ENCODE assay signal across 15 cellular contexts in the genomic region with DNA sequence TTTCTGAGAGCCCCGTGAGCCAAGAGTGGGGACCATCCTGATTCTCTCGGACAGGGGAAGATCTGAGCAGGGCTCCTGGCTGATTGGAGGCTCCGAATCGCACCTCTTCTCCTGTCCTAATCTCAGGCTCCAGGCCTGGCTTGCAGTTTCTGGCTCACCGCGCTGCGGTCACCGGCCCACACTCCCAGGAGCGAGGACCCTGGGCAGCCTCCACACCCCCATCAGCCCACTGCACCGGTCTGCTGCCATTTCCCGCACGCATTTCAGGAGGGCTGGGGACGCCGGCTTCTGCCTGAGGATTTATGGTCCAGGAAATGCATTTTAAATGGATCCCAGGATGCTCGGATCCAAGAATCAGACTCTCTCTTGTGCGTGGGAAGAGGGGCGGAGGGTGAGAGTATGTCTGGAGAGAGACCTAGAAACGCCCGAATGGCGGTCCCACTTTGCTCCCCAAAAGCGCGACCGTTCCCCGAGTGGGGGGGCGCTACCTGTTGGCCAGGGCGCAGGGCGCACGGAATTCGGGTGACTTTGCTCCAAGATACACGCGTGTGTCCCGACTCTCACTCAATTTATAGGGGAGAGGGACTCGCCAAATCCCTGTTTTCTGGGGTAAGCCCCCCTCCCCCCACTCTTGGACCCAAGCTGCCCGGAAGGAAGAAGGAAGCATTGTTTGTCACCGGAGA. TPM values are rescaled to one million over a fixed set of nuclear protein-coding genes. Genes with fewer than 3 reads are reported as not detected.
A peak's percentile ranks its signal among the peaks of the same experiment; 100 is the strongest.
DNase-seq lines count a peak whose midpoint lies in the region; ATAC-seq lines count a peak whose summit lies in the region.
"Had no signal": no experiment of that assay in that cellular context is flagged by ENCODE, and none has a peak within 500 bp of the region (broad histone marks: within the 10 kb centered on the region; RNA-seq: fewer than 3 reads in every experiment).

No MANE protein-coding gene starts in this region.

- CTCF ChIA-PET in T-cell (lab: Charles Lee) = no interaction called here

- H3K36me3 Mint-ChIP-seq in activated naive CD8-positive, alpha-beta T cell = no peaks in the 10 kb centered on the region
- no peaks in the 10 kb centered on the region for H3K36me3 Mint-ChIP-seq in activated naive CD8-positive, alpha-beta T cell treated with anti-CD3 and anti-CD28 coated beads, Interleukin-2, amount 50 U/mL, for 24 hours (ENCODE audit: low read depth)
- no peaks in the 10 kb centered on the region for H3K36me3 Mint-ChIP-seq in T-cell

- peak overlapping the region; percentile 75 for H3K4me3 ChIP-seq in iPS-18c (ENCODE audit: insufficient read depth, low read depth, low read length)
- H3K4me3 ChIP-seq: lung had no signal

- no peak for ATAC-seq in activated naive CD8-positive, alpha-beta T cell treated with anti-CD3 and anti-CD28 coated beads, Interleukin-2, amount 50 U/mL, for 24 hours
- no peak for ATAC-seq in T-cell (replicated peaks in 1 of 4)
- no peak for ATAC-seq in stimulated activated naive CD8-positive, alpha-beta T cell treated with anti-CD3 and anti-CD28 coated beads, Interleukin-15, amount 100 ng/mL, for 72 hours
- ATAC-seq: heart left ventricle had no signal

- H3K4me1 Mint-ChIP-seq in activated naive CD8-positive, alpha-beta T cell (ENCODE audit: low read depth) = peaks cover 13% of the 10 kb centered on the region
- peaks cover 10% of the 10 kb centered on the region for H3K4me1 Mint-ChIP-seq in activated naive CD8-positive, alpha-beta T cell treated with anti-CD3 and anti-CD28 coated beads, Interleukin-2, amount 50 U/mL, for 24 hours
- peaks cover 7 to 20% (median 14%) of the 10 kb centered on the region in 3 donors for H3K4me1 Mint-ChIP-seq in T-cell
- peaks cover 16% of the 10 kb centered on the region for H3K4me1 Mint-ChIP-seq in stimulated activated naive CD8-positive, alpha-beta T cell treated with anti-CD3 and anti-CD28 coated beads, Interleukin-15, amount 100 ng/mL, for 72 hours

- H3K27ac Mint-ChIP-seq in activated naive CD8-positive, alpha-beta T cell = no peak overlapping the region
- H3K27ac Mint-ChIP-seq in activated naive CD8-positive, alpha-beta T cell treated with anti-CD3 and anti-CD28 coated beads, Interleukin-2, amount 50 U/mL, for 24 hours = no peak overlapping the region
- no peak overlapping the region for H3K27ac Mint-ChIP-seq in T-cell
- H3K27ac Mint-ChIP-seq in stimulated activated naive CD8-positive, alpha-beta T cell treated with anti-CD3 and anti-CD28 coated beads, Interleukin-15, amount 100 ng/mL, for 72 hours = no peak overlapping the region
- H3K27ac Mint-ChIP-seq: activated T-helper 2 cell treated with anti-CD3 and anti-CD28 coated beads, Interferon-gamma antibody, Interleukin-2, Interleukin-4, amounts not matched to agents 10 μg/mL and 5 μg/mL and 100 μg/mL, durations not matched to agents 14 hours and 24 hours and 36 hours had no signal

- peaks cover 4% of the 10 kb centered on the region for H3K9me3 Mint-ChIP-seq in activated naive CD8-positive, alpha-beta T cell (ENCODE audit: low read depth)
- H3K9me3 Mint-ChIP-seq in activated naive CD8-positive, alpha-beta T cell treated with anti-CD3 and anti-CD28 coated beads, Interleukin-2, amount 50 U/mL, for 24 hours = no peaks in the 10 kb centered on the region
- peaks cover 0 to 4% (median 2%) of the 10 kb centered on the region in 3 donors for H3K9me3 Mint-ChIP-seq in T-cell
- H3K9me3 Mint-ChIP-seq in stimulated activated naive CD8-positive, alpha-beta T cell treated with anti-CD3 and anti-CD28 coated beads, Interleukin-15, amount 100 ng/mL, for 72 hours = no peaks in the 10 kb centered on the region
- H3K9me3 Mint-ChIP-seq: activated T-helper 2 cell treated with anti-CD3 and anti-CD28 coated beads, Interferon-gamma antibody, Interleukin-2, Interleukin-4, amounts not matched to agents 10 μg/mL and 5 μg/mL and 100 μg/mL, durations not matched to agents 14 hours and 24 hours and 36 hours had no signal

- no peaks in the 10 kb centered on the region for H3K9me3 ChIP-seq in iPS-18c (ENCODE audit: control insufficient read depth, insufficient read depth, low read length)
- H3K9me3 ChIP-seq: breast epithelium had no signal

- peaks cover 38% of the 10 kb centered on the region for H3K27me3 Mint-ChIP-seq in activated naive CD8-positive, alpha-beta T cell
- H3K27me3 Mint-ChIP-seq in activated naive CD8-positive, alpha-beta T cell treated with anti-CD3 and anti-CD28 coated beads, Interleukin-2, amount 50 U/mL, for 24 hours = peaks cover 60% of the 10 kb centered on the region
- peaks cover 23 to 69% of the 10 kb centered on the region in 2 donors for H3K27me3 Mint-ChIP-seq in T-cell
- peaks cover 67% of the 10 kb centered on the region for H3K27me3 Mint-ChIP-seq in stimulated activated naive CD8-positive, alpha-beta T cell treated with anti-CD3 and anti-CD28 coated beads, Interleukin-15, amount 100 ng/mL, for 72 hours

- DNase-seq in activated naive CD8-positive, alpha-beta T cell treated with anti-CD3 and anti-CD28 coated beads, Interleukin-2, amount 50 U/mL, for 24 hours = no peak
- DNase-seq in T-cell (no peak), cerebellum (ENCODE audit: low spot score) (no peak), GF-D8 (lab: John Stamatoyannopoulos, UW) (no peak), NCI-H1694 (lab: John Stamatoyannopoulos, UW) (no peak)
- DNase-seq in stimulated activated naive CD8-positive, alpha-beta T cell treated with anti-CD3 and anti-CD28 coated beads, Interleukin-15, amount 100 ng/mL, for 72 hours = no peak
- DNase-seq: activated CD4-positive, alpha-beta T cell treated with anti-CD3 and anti-CD28 coated beads for 1 hour; heart left ventricle; MM.1S; NCI-H2171 had no signal

- H3K4me3 Mint-ChIP-seq in activated naive CD8-positive, alpha-beta T cell = peak overlapping the region; percentile 60
- no peak overlapping the region for H3K4me3 Mint-ChIP-seq in activated naive CD8-positive, alpha-beta T cell treated with anti-CD3 and anti-CD28 coated beads, Interleukin-2, amount 50 U/mL, for 24 hours
- peak overlapping the region in 2 of 3 donors; percentile 15 to 54 for H3K4me3 Mint-ChIP-seq in T-cell
- H3K4me3 Mint-ChIP-seq in stimulated activated naive CD8-positive, alpha-beta T cell treated with anti-CD3 and anti-CD28 coated beads, Interleukin-15, amount 100 ng/mL, for 72 hours = peak overlapping the region; percentile 48 to 55

- POLR2A ChIA-PET in T-cell (lab: Charles Lee) = no interaction called here

RNA-seq across cellular contexts. Expression of a gene that starts 0.8 kb away (rescaled TPM):
- not detected for total RNA-seq in T-cell
- total RNA-seq in cerebellum = 21.4 TPM

Comparison
In these comparisons a context has a peak if more than half of its experiments do, and no peak if none do; other contexts are left out.
1. RNA of a gene that starts 0.8 kb away (total RNA-seq): 21.4 TPM in cerebellum (single experiment); not detected in T-cell; every median in the first group is over 10 times any median in the second.